In genomic region chr2:84703831-84704230, GRCh38 we compare ENCODE assay signal across 34 cellular contexts.
"Had no signal": no experiment of that assay in that cellular context is flagged by ENCODE, and none has a peak within 500 bp of the region (broad histone marks: within the 10 kb centered on the region; RNA-seq: fewer than 3 reads in every experiment).

No MANE protein-coding gene starts in this region.

- H3K4me1 ChIP-seq: adrenal gland, ascending aorta, body of pancreas, breast epithelium had no signal

- ATAC-seq: activated naive CD4-positive, alpha-beta T cell treated with anti-CD3 and anti-CD28 coated beads, Interleukin-2, amount 50 U/mL, for 72 hours; activated naive CD8-positive, alpha-beta T cell treated with anti-CD3 and anti-CD28 coated beads, Interleukin-2, amount 50 U/mL, for 24 hours; activated T-cell treated with anti-CD3 and anti-CD28 coated beads, Interleukin-2, amount 50 U/mL, for 4 hours; activated T-cell treated with anti-CD3 and anti-CD28 coated beads, Interleukin-2, amount 50 U/mL, for 72 hours; activated T-helper 17 cell treated with anti-CD3 and anti-CD28 coated beads, Interleukin-2, amount 50 U/mL, for 72 hours; body of pancreas had no signal

- H3K36me3 ChIP-seq: adrenal gland, ascending aorta, brain microvascular endothelial cell, breast epithelium, cardiac muscle cell had no signal

- H3K9me3 ChIP-seq: adrenal gland, ascending aorta, body of pancreas, breast epithelium had no signal

- H3K4me3 ChIP-seq: adrenal gland, ascending aorta, body of pancreas, breast epithelium, cardiac muscle cell had no signal

- H3K27ac ChIP-seq: adrenal gland, ascending aorta, body of pancreas, brain microvascular endothelial cell, breast epithelium, cardiac muscle cell had no signal

- H3K27me3 ChIP-seq: adrenal gland, ascending aorta, body of pancreas, brain microvascular endothelial cell, breast epithelium, cardiac muscle cell had no signal

- DNase-seq: activated effector memory CD4-positive, alpha-beta T cell treated with anti-CD3 and anti-CD28 coated beads, Interleukin-2, amount 50 U/mL, for 16 hours; activated effector memory CD4-positive, alpha-beta T cell treated with Interleukin-2 at 50 U/mL for 16 hours; activated gamma-delta T cell; activated gamma-delta T cell treated with Interleukin-2 at 50 U/mL for 16 hours; activated naive CD4-positive, alpha-beta T cell; activated naive CD4-positive, alpha-beta T cell treated with anti-CD3 and anti-CD28 coated beads for 36 hours; activated naive CD4-positive, alpha-beta T cell treated with anti-CD3 and anti-CD28 coated beads, Interleukin-2, amount 10 ng/mL, durations not matched to agents 7 days and 5 days; activated naive CD4-positive, alpha-beta T cell treated with anti-CD3 and anti-CD28 coated beads, Interleukin-2, amount 50 U/mL, for 16 hours; activated naive CD4-positive, alpha-beta T cell treated with Interleukin-2 at 50 U/mL for 16 hours; activated naive CD8-positive, alpha-beta T cell treated with anti-CD3 and anti-CD28 coated beads for 36 hours; activated naive CD8-positive, alpha-beta T cell treated with anti-CD3 and anti-CD28 coated beads, Interleukin-2, amount 10 ng/mL, durations not matched to agents 7 days and 5 days; activated naive CD8-positive, alpha-beta T cell treated with anti-CD3 and anti-CD28 coated beads, Interleukin-2, amount 50 U/mL, for 24 hours; activated T-cell treated with anti-CD3 and anti-CD28 coated beads, Interleukin-2, amount 50 U/mL, for 1 hour; activated T-cell treated with anti-CD3 and anti-CD28 coated beads, Interleukin-2, amount 50 U/mL, for 24 hours; activated T-cell treated with anti-CD3 and anti-CD28 coated beads, Interleukin-2, amount 50 U/mL, for 4 hours; activated T-cell treated with anti-CD3 and anti-CD28 coated beads, Interleukin-2, amount 50 U/mL, for 48 hours; activated T-cell treated with anti-CD3 and anti-CD28 coated beads, Interleukin-2, amount 50 U/mL, for 72 hours; adrenal gland; amniotic stem cell; amygdala; anterior cingulate cortex; aorta; brain microvascular endothelial cell; caudate nucleus; central memory CD4-positive, alpha-beta T cell; cerebellar nuclear complex had no signal

- FAIRE-seq: astrocyte, bronchial epithelial cell had no signal
